ENCODE assay signal across 31 cellular contexts in genomic region chr6:43679057-43679456, GRCh38. TPM values are rescaled to one million over a fixed set of nuclear protein-coding genes. Genes with fewer than 3 reads are reported as not detected.
"Had no signal": no experiment of that assay in that cellular context is flagged by ENCODE, and none has a peak within 500 bp of the region (broad histone marks: within the 10 kb centered on the region; RNA-seq: fewer than 3 reads in every experiment).

No MANE protein-coding gene starts in this region.

- H3K27me3 ChIP-seq: neural progenitor cell, neutrophil, right atrium auricular region, right lobe of liver, spleen, stomach, suprapubic skin, tibial nerve, uterus had no signal

- H3K27me3 Mint-ChIP-seq: naive B cell; stimulated activated naive B cell treated with anti-CD40 and anti-IgM and Interleukin-4, amounts not matched to agents 10 μg/mL and 1 μg/mL and 100 μg/mL, for 72 hours; type B pancreatic cell had no signal

- H3K9me3 ChIP-seq: lower lobe of right lung, neutrophil, right atrium auricular region, right lobe of liver, spleen, stomach, suprapubic skin, tibial nerve, uterus had no signal

- H3K9ac ChIP-seq: neural progenitor cell, parathyroid adenoma had no signal

- H3K4me3 Mint-ChIP-seq: naive B cell; natural killer cell; nephron progenitor cell; stimulated activated naive B cell treated with anti-CD40 and anti-IgM and Interleukin-4, amounts not matched to agents 10 μg/mL and 1 μg/mL and 100 μg/mL, for 72 hours; type B pancreatic cell had no signal

- DNase-seq: head of caudate nucleus; hippocampal formation; kidney glomerular epithelial cell; left cardiac atrium; lower lobe of right lung; mammary epithelial cell; naive B cell; natural killer cell; nephron progenitor cell; occipital lobe; right lobe of liver; small intestine; spleen; stimulated activated CD4-positive, alpha-beta T cell treated with anti-CD3 and anti-CD28 coated beads, Interleukin-1b, Interleukin-23, amount 100 ng/mL, for 48 hours; stimulated activated CD4-positive, alpha-beta T cell treated with anti-CD3 and anti-CD28 coated beads, Interleukin-2, amount 100 ng/mL, for 48 hours; stimulated activated CD4-positive, alpha-beta T cell treated with anti-CD3 and anti-CD28 coated beads, Interleukin-4, amount 100 ng/mL, for 4 hours; stimulated activated CD8-positive, alpha-beta memory T cell treated with anti-CD3 and anti-CD28 coated beads, Interleukin-4, amount 100 ng/mL, for 48 hours; stimulated activated naive B cell treated with anti-CD40 and anti-IgM and Interleukin-4, amounts not matched to agents 10 μg/mL and 1 μg/mL and 100 μg/mL, for 72 hours; stimulated activated naive CD8-positive, alpha-beta T cell treated with anti-CD3 and anti-CD28 coated beads, Interleukin-15, Interleukin-2, amounts not matched to agents 100 U/mL and 50 U/mL, for 24 hours; stomach; uterus had no signal

- H3K36me3 Mint-ChIP-seq: natural killer cell had no signal

- H3K9me3 Mint-ChIP-seq: naive B cell; natural killer cell; nephron progenitor cell; neural progenitor cell; stimulated activated naive B cell treated with anti-CD40 and anti-IgM and Interleukin-4, amounts not matched to agents 10 μg/mL and 1 μg/mL and 100 μg/mL, for 72 hours; type B pancreatic cell had no signal

- H3K4me3 ChIP-seq: lower lobe of right lung, neural progenitor cell, right atrium auricular region, right lobe of liver, spleen, stomach, suprapubic skin, tibial nerve, uterus had no signal

- H3K27ac Mint-ChIP-seq: natural killer cell; neural progenitor cell; stimulated activated naive B cell treated with anti-CD40 and anti-IgM and Interleukin-4, amounts not matched to agents 10 μg/mL and 1 μg/mL and 100 μg/mL, for 72 hours; type B pancreatic cell had no signal

- H3K27ac ChIP-seq: lower lobe of right lung, neural progenitor cell, neutrophil, parathyroid adenoma, right atrium auricular region, right lobe of liver, spleen, stomach, suprapubic skin, tibial nerve, uterus had no signal

- ATAC-seq: left cardiac atrium; left lobe of liver; lower lobe of right lung; natural killer cell; right lobe of liver; stimulated activated naive B cell treated with anti-CD40 and anti-IgM and Interleukin-4, amounts not matched to agents 10 μg/mL and 1 μg/mL and 100 μg/mL, for 72 hours; stimulated activated naive CD8-positive, alpha-beta T cell treated with anti-CD3 and anti-CD28 coated beads, Interleukin-15, Interleukin-2, amounts not matched to agents 100 U/mL and 50 U/mL, for 24 hours had no signal

- H3K4me1 ChIP-seq: neural progenitor cell, right lobe of liver had no signal

- H3K36me3 ChIP-seq: neural progenitor cell, uterus had no signal

RNA-seq across cellular contexts. Expression of gene RSPH9, which starts 34.2 kb away (rescaled TPM):
- total RNA-seq: left lobe of liver, mesenteric fat pad, right lobe of liver had no signal
- polyA plus RNA-seq: keratinocyte, mammary epithelial cell had no signal
